In genomic region chr12:76158518-76159321, GRCh38 we compare ENCODE assay signal across 8 cellular contexts.
DNase-seq lines count a peak whose midpoint lies in the region; ATAC-seq, FAIRE-seq and TF ChIP-seq lines count a peak whose summit lies in the region.

No MANE protein-coding gene starts in this region.

- no peak for TF ChIP-seq POLR2A in K562 (conservative IDR thresholded peaks at IDR 0.05)

- peak; percentile 98 for ATAC-seq in GM21447 (IDR thresholded peaks at IDR 0.05; ENCODE audit: unreplicated experiment)
- ATAC-seq in K562 = peak; percentile 100

- 18% methylated on average over 11 of the region's 11 CpGs for WGBS in K562 (ENCODE audit: insufficient coverage, low coverage, missing lambda C conversion rate)

- DNase-seq in EL (peak; percentile 90), HS-5 (ENCODE audit: low read depth) (peak; percentile 24), T-helper 9 cell (peak; percentile 12), K562 (ENCODE audit: extremely low read depth in 1 of 4, low spot score in 3 of 4) (peak; percentile 71 to 86 (median 76)), keratinocyte (ENCODE audit: low read depth, low spot score) (peak; percentile 35), NCI-H1417 treated with DMSO at 0.1 percent for 48 hours (lab: John Stamatoyannopoulos, UW) (no peak)
- DNase-seq in stimulated activated CD4-positive, alpha-beta T cell treated with anti-CD3 and anti-CD28 coated beads, Interleukin-2, amount 100 ng/mL, for 48 hours = peak; percentile 63 to 80

- no peaks in the 10 kb centered on the region for H4K20me1 ChIP-seq in K562 (replicated peaks; ENCODE audit: control insufficient read depth, insufficient read depth, low read length)
- H4K20me1 ChIP-seq in keratinocyte (ENCODE audit: control insufficient read depth, extremely low read depth, insufficient read depth, low read length) = no peaks in the 10 kb centered on the region

- H3K9me3 ChIP-seq in K562 (replicated peaks; ENCODE audit: control insufficient read depth, insufficient read depth, low read depth, low read length) = no peaks in the 10 kb centered on the region
- no peaks in the 10 kb centered on the region for H3K9me3 ChIP-seq in keratinocyte (ENCODE audit: control insufficient read depth, low read depth, low read length)

- in situ Hi-C loops in K562 (cut with MboI) = loop anchor here (5.0 to 10.0 kb wide), 2 partner anchors 81 to 186 kb away; partner anchors contain the start of gene BBS10

- TF ChIP-seq RAD21 in K562 (CRISPR knock-in tag; conservative IDR thresholded peaks at IDR 0.05 in 1 of 2, IDR thresholded peaks at IDR 0.05 in 1 of 2) = peak; percentile 73 to 89

- H3K79me2 ChIP-seq in K562 (ENCODE audit: control insufficient read depth, insufficient read depth, low read length) = no peaks in the 10 kb centered on the region
- H3K79me2 ChIP-seq in keratinocyte (ENCODE audit: control insufficient read depth, insufficient read depth, low read length) = no peaks in the 10 kb centered on the region

- peaks cover 10 to 23% of the 10 kb centered on the region in 2 experiments for H3K4me1 ChIP-seq in K562 (replicated peaks in 1 of 2; ENCODE audit: control insufficient read depth in 2 of 2, insufficient read depth in 2 of 2, low read length in 2 of 2)
- H3K4me1 ChIP-seq in keratinocyte (ENCODE audit: control insufficient read depth, extremely low read depth, insufficient read depth, low read length) = peaks cover 4% of the 10 kb centered on the region

- intact Hi-C loops in K562 (cut with micrococcal nuclease) = loop anchor here (1.0 to 5.0 kb wide), 3 partner anchors 46 to 188 kb away; partner anchors contain the start of gene NAP1L1

- H3K4me3 ChIP-seq in K562 (no peak overlapping the region), keratinocyte (ENCODE audit: control insufficient read depth in 2 of 3, extremely low read depth in 1 of 3, insufficient read depth in 2 of 3, low read depth in 1 of 3, low read length in 3 of 3) (peak overlapping the region in 1 of 3 experiments; percentile 25)

- BruUV-seq in K562 (replicated peaks; lab: Mats Ljungman, UMichigan) = no TSS peak

- peak; percentile 81 to 93 (median 81) for TF ChIP-seq CTCF in K562 (IDR thresholded peaks at IDR 0.05 in 2 of 3, conservative IDR thresholded peaks at IDR 0.05 in 1 of 3; ENCODE audit: insufficient read depth in 2 of 3, low read depth in 1 of 3, low read length in 3 of 3)
- TF ChIP-seq CTCF in keratinocyte (optimal IDR thresholded peaks at IDR 0.05 in 1 of 3, IDR thresholded peaks at IDR 0.05 in 1 of 3, conservative IDR thresholded peaks at IDR 0.05 in 1 of 3; ENCODE audit: extremely low read depth in 1 of 3, insufficient read depth in 2 of 3, low read length in 3 of 3) = peak; percentile 76 to 81 (median 80)

- H2AFZ ChIP-seq in K562 (ENCODE audit: low read depth, low read length) (peak overlapping the region; percentile 97), keratinocyte (ENCODE audit: control insufficient read depth, low read length) (peak overlapping the region; percentile 75)

- dilution Hi-C loops in keratinocyte (cut with MboI; ENCODE audit: extremely low pct_ligation_motif_present, low sequenced_read_pairs) = no loop called here

- H3K4me2 ChIP-seq in K562 (ENCODE audit: insufficient read depth, low read length) = peak overlapping the region; percentile 75
- H3K4me2 ChIP-seq in keratinocyte (ENCODE audit: control insufficient read depth, extremely low read depth, insufficient read depth, low read depth, low read length) = peak overlapping the region; percentile 57

- no peaks in the 10 kb centered on the region for H3K36me3 ChIP-seq in K562 (ENCODE audit: control insufficient read depth, insufficient read depth, low read length)
- H3K36me3 ChIP-seq in keratinocyte (ENCODE audit: control insufficient read depth in 2 of 2, extremely low read depth in 1 of 2, insufficient read depth in 2 of 2, low read length in 2 of 2) = no peaks in the 10 kb centered on the region

- H3K27ac ChIP-seq in K562 (ENCODE audit: extremely low read depth, low read depth, low read length) (peak overlapping the region; percentile 48), keratinocyte (ENCODE audit: control insufficient read depth, insufficient read depth, low read length) (no peak overlapping the region)

- H3K9me1 ChIP-seq in K562 (ENCODE audit: control insufficient read depth, insufficient read depth, low read length) (no peaks in the 10 kb centered on the region), keratinocyte (ENCODE audit: control insufficient read depth, extremely low read depth, insufficient read depth, low read length) (no peaks in the 10 kb centered on the region)

- H3K27me3 ChIP-seq in K562 (ENCODE audit: control insufficient read depth in 2 of 2, insufficient read depth in 2 of 2, low read length in 2 of 2) (no peaks in the 10 kb centered on the region), keratinocyte (ENCODE audit: control insufficient read depth, extremely low read depth, insufficient read depth, low read length) (no peaks in the 10 kb centered on the region)

- CTCF ChIA-PET in K562 (lab: Yijun Ruan, JAX; ENCODE audit: low intra/inter-chr PET ratio) = no interaction called here

- POLR2A ChIA-PET in K562 (lab: Yijun Ruan, JAX) = interaction anchor here (1.1 to 1.4 kb wide), 2 partner anchors 8 to 409 kb away, joined by 3 read pairs; no protein-coding TSS in a partner anchor

- FAIRE-seq in K562 (lab: Jason Lieb, UNC) (peak; percentile 98), keratinocyte (lab: Jason Lieb, UNC) (peak; percentile 82)

- 0 out of 2 replicates have a peak, but pooled peaks have one; percentile 28 for TF ChIP-seq EP300 in K562 (IDR thresholded peaks at IDR 0.05; ENCODE audit: low read length)

- H3K9ac ChIP-seq in K562 (ENCODE audit: insufficient read depth in 1 of 2, low read depth in 2 of 2, low read length in 2 of 2) (peak overlapping the region; percentile 46 to 62; a peak in 3 of 4 replicates), keratinocyte (ENCODE audit: control insufficient read depth, extremely low read depth, insufficient read depth, low read length) (no peak overlapping the region)

TF ChIP-seq in K562, 482 proteins besides CTCF, POLR2A, EP300 and RAD21 (continues in another document):
- TF ChIP-seq CEBPZ (IDR thresholded peaks at IDR 0.05; ENCODE audit: borderline replicate concordance, low read depth, low read length) (no peak), RFX1 (IDR thresholded peaks at IDR 0.05) (no peak), RUNX1 (IDR thresholded peaks at IDR 0.05; ENCODE audit: low read depth) (no peak), SIX5 (IDR thresholded peaks at IDR 0.05; ENCODE audit: borderline replicate concordance in 1 of 2, insufficient read depth in 1 of 2, low read depth in 1 of 2, low read length in 2 of 2) (no peak), ZNF778 (CRISPR knock-in tag; IDR thresholded peaks at IDR 0.05) (no peak), SMC3 (conservative IDR thresholded peaks at IDR 0.05; ENCODE audit: insufficient read depth, low read depth, low read length) (peak; percentile 72)
- TF ChIP-seq, protein P1, sequence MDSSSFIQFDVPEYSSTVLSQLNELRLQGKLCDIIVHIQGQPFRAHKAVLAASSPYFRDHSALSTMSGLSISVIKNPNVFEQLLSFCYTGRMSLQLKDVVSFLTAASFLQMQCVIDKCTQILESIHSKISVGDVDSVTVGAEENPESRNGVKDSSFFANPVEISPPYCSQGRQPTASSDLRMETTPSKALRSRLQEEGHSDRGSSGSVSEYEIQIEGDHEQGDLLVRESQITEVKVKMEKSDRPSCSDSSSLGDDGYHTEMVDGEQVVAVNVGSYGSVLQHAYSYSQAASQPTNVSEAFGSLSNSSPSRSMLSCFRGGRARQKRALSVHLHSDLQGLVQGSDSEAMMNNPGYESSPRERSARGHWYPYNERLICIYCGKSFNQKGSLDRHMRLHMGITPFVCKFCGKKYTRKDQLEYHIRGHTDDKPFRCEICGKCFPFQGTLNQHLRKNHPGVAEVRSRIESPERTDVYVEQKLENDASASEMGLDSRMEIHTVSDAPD (CRISPR knock-in tag; IDR thresholded peaks at IDR 0.05) = no peak
